ENCODE assay signal across 8 cellular contexts in genomic region chr4:7295917-7296660, GRCh38.
DNase-seq lines count a peak whose midpoint lies in the region; ATAC-seq and TF ChIP-seq lines count a peak whose summit lies in the region.

No MANE protein-coding gene starts in this region.

- no peak for ATAC-seq in omental fat pad (ENCODE audit: low FRiP score)
- ATAC-seq in HG03439 (IDR thresholded peaks at IDR 0.05; ENCODE audit: unreplicated experiment): no peak

- TF ChIP-seq POLR2A in erythroblast (IDR thresholded peaks at IDR 0.05; ENCODE audit: low read length): no peak

- peak in 1 of 3 donors; percentile 33 for TF ChIP-seq CTCF in omental fat pad (IDR thresholded peaks at IDR 0.05)

- DNase-seq in Daoy (ENCODE audit: low read depth) (peak; percentile 55), NCI-H460 (ENCODE audit: extremely low read depth, low read depth) (peak; percentile 1), erythroblast (lab: John Stamatoyannopoulos, UW) (peak; percentile 7 to 32), omental fat pad (ENCODE audit: low spot score) (peak; percentile 25), T1000 (lab: John Stamatoyannopoulos, UW) (no peak)
- no peak for DNase-seq in central memory CD4-positive, alpha-beta T cell
- no peak for DNase-seq in NK-92 treated with Interleukin-12 subunit alpha and Interleukin-12 subunit beta, amount 100 ng/mL, for 24 hours (lab: John Stamatoyannopoulos, UW)

Comparison
In these comparisons a context has a peak if more than half of its experiments do, and no peak if none do; other contexts are left out.
1. DNase-seq: peak in Daoy (single experiment), NCI-H460 (single experiment), erythroblast (2 of 2) and omental fat pad (single experiment); none in central memory CD4-positive, alpha-beta T cell (single experiment), T1000 (single experiment) and NK-92 treated with Interleukin-12 subunit alpha and Interleukin-12 subunit beta, amount 100 ng/mL, for 24 hours (single experiment).